Comparison of ENCODE assay signal across 8 cellular contexts in genomic region chr6:46652232-46652602, GRCh38. TPM values are rescaled to one million over a fixed set of nuclear protein-coding genes. Genes with fewer than 3 reads are reported as not detected.
A peak's percentile ranks its signal among the peaks of the same experiment; 100 is the strongest.
DNase-seq lines count a peak whose midpoint lies in the region; ATAC-seq, FAIRE-seq and TF ChIP-seq lines count a peak whose summit lies in the region.

No MANE protein-coding gene starts in this region.

- ATAC-seq in naive B cell (ENCODE audit: low read depth in 2 of 2) (no peak), HG03354 (IDR thresholded peaks at IDR 0.05; ENCODE audit: poor library complexity, severe bottlenecking, unreplicated experiment) (no peak)

- peak overlapping the region; percentile 13 to 80 for H3K9ac ChIP-seq in colonic mucosa (ENCODE audit: low read depth in 2 of 2, low read length in 2 of 2)

- no peaks in the 10 kb centered on the region for H3K9me3 ChIP-seq in colonic mucosa

- H3K9me3 Mint-ChIP-seq in IgD-negative memory B cell (peaks cover 0 to 3% (median 2%) of the 10 kb centered on the region in 3 donors), naive B cell (no peaks in the 10 kb centered on the region)

- peak overlapping the region; percentile 64 for H3K27ac ChIP-seq in colonic mucosa

- no peaks in the 10 kb centered on the region for H3K27me3 ChIP-seq in colonic mucosa

- peaks cover 8 to 13% (median 13%) of the 10 kb centered on the region in 3 donors for H3K4me1 Mint-ChIP-seq in IgD-negative memory B cell
- H3K4me1 Mint-ChIP-seq in naive B cell = peaks cover 10 to 13% (median 12%) of the 10 kb centered on the region in 3 donors

- H3K36me3 Mint-ChIP-seq in IgD-negative memory B cell = no peaks in the 10 kb centered on the region
- no peaks in the 10 kb centered on the region for H3K36me3 Mint-ChIP-seq in naive B cell

- peak overlapping the region in 2 of 3 donors; percentile 27 to 76 for H3K27ac Mint-ChIP-seq in IgD-negative memory B cell
- peak overlapping the region in 1 of 6 donors; percentile 48 for H3K27ac Mint-ChIP-seq in naive B cell

- no peaks in the 10 kb centered on the region for H3K4me1 ChIP-seq in colonic mucosa

- H3K27me3 Mint-ChIP-seq in IgD-negative memory B cell = peaks cover 37% of the 10 kb centered on the region
- peaks cover 25 to 51% (median 44%) of the 10 kb centered on the region in 3 donors for H3K27me3 Mint-ChIP-seq in naive B cell

- no peak for FAIRE-seq in frontal cortex (lab: Jason Lieb, UNC)

- DNase-seq in AG09309 (ENCODE audit: low read depth) (no peak), colonic mucosa (no peak), naive B cell (no peak), frontal cortex (ENCODE audit: low spot score in 2 of 2) (no peak), A172 (ENCODE audit: low spot score) (no peak), C1 segment of cervical spinal cord (lab: John Stamatoyannopoulos, UW) (no peak)

- TF ChIP-seq CTCF in AG09309 (IDR thresholded peaks at IDR 0.05; ENCODE audit: control insufficient read depth, insufficient read depth, low read depth, low read length, missing control alignments) (no peak), colonic mucosa (IDR thresholded peaks at IDR 0.05) (no peak)

- intact Hi-C loops in colonic mucosa (cut with DNase I) = no loop called here

- H3K36me3 ChIP-seq in colonic mucosa = no peaks in the 10 kb centered on the region

- peak overlapping the region; percentile 76 for H3K4me3 ChIP-seq in AG09309 (ENCODE audit: control insufficient read depth, low read depth, low read length)
- peak overlapping the region; percentile 91 for H3K4me3 ChIP-seq in colonic mucosa

- peak overlapping the region; percentile 84 to 93 (median 90) for H3K4me3 Mint-ChIP-seq in IgD-negative memory B cell
- H3K4me3 Mint-ChIP-seq in naive B cell = peak overlapping the region; percentile 81 to 96 (median 88)

RNA-seq across cellular contexts. Expression of gene CYP39A1, which starts 0.4 kb away (rescaled TPM):
- polyA plus RNA-seq in IgD-negative memory B cell (not detected), naive B cell (ENCODE audit: low read depth in 6 of 6) (not detected)
- total RNA-seq in colonic mucosa (1 to 10 TPM; 4.3 to 4.4 TPM), frontal cortex (2.9 TPM)
- total RNA-seq in A172 (2014; rRNA removed; shearing (Covaris generic)) = not detected in 2 replicates

RNA-seq across cellular contexts. Expression of gene SLC25A27, which starts 0.6 kb away (rescaled TPM):
- polyA plus RNA-seq in IgD-negative memory B cell (not detected), naive B cell (ENCODE audit: low read depth in 6 of 6) (not detected)
- total RNA-seq in colonic mucosa (1 to 10 TPM; 7.1 to 7.6 TPM), frontal cortex (30.2 TPM)
- total RNA-seq in A172 (2014; rRNA removed; shearing (Covaris generic)) = 0.02 and 2.9 TPM in 2 replicates

RNA-seq across cellular contexts. Expression of gene TDRD6, which starts 35.5 kb away (rescaled TPM):
- polyA plus RNA-seq in IgD-negative memory B cell (not detected), naive B cell (ENCODE audit: low read depth in 6 of 6) (not detected)
- total RNA-seq in colonic mucosa (under 1 TPM; 0.08 to 0.40 TPM), frontal cortex (0.41 TPM)
- total RNA-seq in A172 (2014; rRNA removed; shearing (Covaris generic)) = not detected in 2 replicates
